In genomic region chr21:45256912-45257672, GRCh38 we compare ENCODE assay signal across 11 cellular contexts. TPM values are rescaled to one million over a fixed set of nuclear protein-coding genes. Genes with fewer than 3 reads are reported as not detected.
DNase-seq lines count a peak whose midpoint lies in the region; ATAC-seq and TF ChIP-seq lines count a peak whose summit lies in the region.
"Had no signal": no experiment of that assay in that cellular context is flagged by ENCODE, and none has a peak within 500 bp of the region (broad histone marks: within the 10 kb centered on the region; RNA-seq: fewer than 3 reads in every experiment).

No MANE protein-coding gene starts in this region.

- H3K27me3 Mint-ChIP-seq in T-cell, result peaks cover 4 to 15% of the 10 kb centered on the region in 2 donors

- ATAC-seq in T-cell (replicated peaks in 1 of 4), result peak; percentile 32 to 52 (median 40)

- CTCF ChIA-PET in T-cell (lab: Charles Lee), result interaction anchor here in 1 of 2 donors (0.8 to 0.9 kb wide), 2 partner anchors 14 to 104 kb away, joined by 3 to 4 read pairs; no protein-coding TSS in a partner anchor

- H2BK5ac ChIP-seq in neuronal stem cell (ENCODE audit: low read length), result peak overlapping the region; percentile 53

- no peak overlapping the region for H4K8ac ChIP-seq in neuronal stem cell (ENCODE audit: low read depth, low read length)

- H3K27ac Mint-ChIP-seq in T-cell, result no peak overlapping the region
- H3K27ac Mint-ChIP-seq: nephron progenitor cell had no signal

- no CpG with 5 or more reads among the region's 27 CpGs for WGBS in neuronal stem cell (ENCODE audit: extremely low coverage in 2 of 2, insufficient read length in 2 of 2, insufficient replicate concordance in 1 of 2), 2 donors

- H3K4me2 ChIP-seq in neuronal stem cell (ENCODE audit: insufficient read depth, low read length, poor library complexity, severe bottlenecking), result no peak overlapping the region

- H2BK15ac ChIP-seq in neuronal stem cell (ENCODE audit: low read length), result peak overlapping the region; percentile 2

- peak overlapping the region; percentile 68 for H2BK12ac ChIP-seq in neuronal stem cell (ENCODE audit: low read length)

- no peaks in the 10 kb centered on the region for H3K9me3 Mint-ChIP-seq in T-cell
- H3K9me3 Mint-ChIP-seq: nephron progenitor cell had no signal

- peak overlapping the region; percentile 98 for H3K23ac ChIP-seq in neuronal stem cell (ENCODE audit: low read depth, low read length, poor library complexity)

- peak overlapping the region; percentile 44 for H3K9ac ChIP-seq in neuronal stem cell (ENCODE audit: low read depth, low read length, poor library complexity)

- H3K36me3 ChIP-seq in neuronal stem cell (replicated peaks in 1 of 2; ENCODE audit: control insufficient read depth in 2 of 2, insufficient read depth in 2 of 2, low read length in 2 of 2), result peaks cover 0 to 3% of the 10 kb centered on the region in 2 donors

- H2AFZ ChIP-seq in neuronal stem cell (ENCODE audit: low read length), result peak overlapping the region; percentile 76

- H3K4me1 Mint-ChIP-seq in T-cell, result peaks cover 5 to 15% (median 10%) of the 10 kb centered on the region in 3 donors

- H3K4me3 ChIP-seq in neuronal stem cell (ENCODE audit: low read length in 2 of 2), result no peak overlapping the region

- DNase-seq in GF-D8 (lab: John Stamatoyannopoulos, UW) (peak; percentile 81), T-cell (peak in 1 of 34 experiments; percentile 15), erythroblast (lab: John Stamatoyannopoulos, UW) (peak; percentile 61 to 90), neuronal stem cell (ENCODE audit: low spot score) (no peak), NCI-H1092 treated with DMSO at 0.1 percent for 48 hours (lab: John Stamatoyannopoulos, UW) (no peak), NCI-H187 (lab: John Stamatoyannopoulos, UW) (no peak), caudate nucleus (lab: John Stamatoyannopoulos, UW) (no peak)
- DNase-seq in stimulated activated CD8-positive, alpha-beta memory T cell treated with anti-CD3 and anti-CD28 coated beads, Interleukin-4, amount 100 ng/mL, for 48 hours, result no peak
- DNase-seq: NCI-H1105 treated with DMSO at 0.1 percent for 48 hours, nephron progenitor cell had no signal

- no peaks in the 10 kb centered on the region for H3K9me3 ChIP-seq in neuronal stem cell (replicated peaks in 1 of 2; ENCODE audit: control insufficient read depth in 2 of 2, insufficient read depth in 1 of 2, low read depth in 1 of 2, low read length in 2 of 2)

- peaks cover 2% of the 10 kb centered on the region for H3K79me1 ChIP-seq in neuronal stem cell (ENCODE audit: low read depth, low read length)

- TF ChIP-seq POLR2A in erythroblast (IDR thresholded peaks at IDR 0.05; ENCODE audit: low read length), result no peak

- H2AK5ac ChIP-seq in neuronal stem cell (ENCODE audit: low read depth, low read length), result peak overlapping the region; percentile 96

- peak overlapping the region; percentile 92 for H4K91ac ChIP-seq in neuronal stem cell (ENCODE audit: low read depth, low read length, poor library complexity)

- peak overlapping the region in 1 of 3 donors; percentile 64 for H3K4me3 Mint-ChIP-seq in T-cell
- H3K4me3 Mint-ChIP-seq: nephron progenitor cell had no signal

- no peak overlapping the region for H3K27ac ChIP-seq in neuronal stem cell (replicated peaks; ENCODE audit: low read length)
- H3K27ac ChIP-seq in caudate nucleus (ENCODE audit: low read depth, low read length), result no peak overlapping the region
- H3K27ac ChIP-seq: HL-60 had no signal

- no peak overlapping the region for H3K4ac ChIP-seq in neuronal stem cell (ENCODE audit: low read length)

- H3K4me1 ChIP-seq in neuronal stem cell (ENCODE audit: control insufficient read depth in 2 of 2, insufficient read depth in 1 of 2, low read depth in 1 of 2, low read length in 2 of 2), result peaks cover 4 to 11% of the 10 kb centered on the region in 2 donors

- POLR2A ChIA-PET in T-cell (lab: Charles Lee), result no interaction called here

- H3K14ac ChIP-seq in neuronal stem cell (ENCODE audit: low read length), result peak overlapping the region; percentile 67

- peaks cover 0 to 3% (median 0%) of the 10 kb centered on the region in 3 experiments for H3K27me3 ChIP-seq in neuronal stem cell (ENCODE audit: control insufficient read depth in 3 of 3, insufficient read depth in 3 of 3, low read depth in 1 of 3, low read length in 3 of 3)

- H3K36me3 Mint-ChIP-seq in T-cell, result no peaks in the 10 kb centered on the region

- H2BK120ac ChIP-seq in neuronal stem cell (ENCODE audit: low read depth, low read length), result peak overlapping the region; percentile 94

- H3K18ac ChIP-seq in neuronal stem cell (ENCODE audit: low read length), result peak overlapping the region; percentile 93

RNA-seq across cellular contexts. Expression of gene POFUT2, which starts 30.6 kb away (rescaled TPM):
- 10 to 100 TPM; 43.0 to 51.3 (median 44.6) TPM for total RNA-seq in T-cell
- 33.3 TPM for polyA plus RNA-seq in neuronal stem cell (2013, experiment 1 of 2)
- polyA plus RNA-seq in neuronal stem cell (2013, experiment 2 of 2), result 32.4 TPM

Comparison
In these comparisons a context has a peak if more than half of its experiments do, and no peak if none do; other contexts are left out.
1. DNase-seq: peak in GF-D8 (single experiment) and erythroblast (2 of 2); none in neuronal stem cell (single experiment), NCI-H1092 treated with DMSO at 0.1 percent for 48 hours (single experiment), NCI-H187 (0 of 2), stimulated activated CD8-positive, alpha-beta memory T cell treated with anti-CD3 and anti-CD28 coated beads, Interleukin-4, amount 100 ng/mL, for 48 hours (single experiment) and caudate nucleus (0 of 61).